Comparison of ENCODE assay signal across 17 cellular contexts in the genomic region with DNA sequence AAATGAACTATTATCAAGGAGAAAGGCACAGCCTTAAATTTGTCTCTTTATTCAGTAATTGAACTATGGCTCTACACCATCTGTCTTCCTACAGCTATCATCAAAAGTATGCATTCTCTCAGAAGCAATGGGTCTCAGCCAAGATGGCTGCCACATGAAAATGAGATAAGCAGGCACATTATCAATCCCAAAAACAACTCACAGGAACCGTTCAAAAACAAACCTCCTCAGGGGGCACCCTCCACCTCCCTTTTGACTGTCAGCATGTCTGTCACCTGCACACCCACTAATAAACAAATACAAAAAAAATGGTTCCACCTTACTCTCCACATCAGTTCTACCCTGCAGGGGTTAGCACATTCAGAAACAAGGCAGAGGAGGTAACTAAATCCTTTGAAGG. TPM values are rescaled to one million over a fixed set of nuclear protein-coding genes. Genes with fewer than 3 reads are reported as not detected.
DNase-seq lines count a peak whose midpoint lies in the region; ATAC-seq, FAIRE-seq and TF ChIP-seq lines count a peak whose summit lies in the region.
"Had no signal": no experiment of that assay in that cellular context is flagged by ENCODE, and none has a peak within 500 bp of the region (broad histone marks: within the 10 kb centered on the region; RNA-seq: fewer than 3 reads in every experiment).

No MANE protein-coding gene starts in this region.

- H3K23ac ChIP-seq in mesendoderm (ENCODE audit: low read length), result no peak overlapping the region

- no peak overlapping the region for H2AK5ac ChIP-seq in mesendoderm (ENCODE audit: low read length)

- DNase-seq in activated naive CD4-positive, alpha-beta T cell treated with anti-CD3 and anti-CD28 coated beads, Interleukin-2, amount 10 ng/mL, durations not matched to agents 7 days and 5 days, result no peak
- peak in 41 of 76 experiments; percentile 1 to 69 (median 30) for DNase-seq in HUDEP-2 (lab: John Stamatoyannopoulos, UW; ENCODE audit: unreplicated experiment in 76 of 76)
- DNase-seq in GM12878 (ENCODE audit: low read depth, low spot score), result no peak
- peak; percentile 56 for DNase-seq in mesendoderm
- DNase-seq in natural killer cell treated with Interleukin-12 subunit alpha and Interleukin-12 subunit beta and Interleukin-15 and Interleukin-18, amount 100 ng/mL, for 72 hours (ENCODE audit: low spot score), result no peak
- DNase-seq in D721Med (ENCODE audit: insufficient read length, low spot score), result no peak
- DNase-seq: CD4-positive, alpha-beta memory T cell; H7; NCI-H1092; NCI-H187 treated with DMSO at 0.1 percent for 48 hours; NCI-H82; Right ventricle myocardium superior had no signal

- peaks cover 20% of the 10 kb centered on the region for H3K36me3 Mint-ChIP-seq in activated naive CD4-positive, alpha-beta T cell treated with anti-CD3 and anti-CD28 coated beads, Interleukin-2, amount 50 U/mL, for 24 hours
- H3K36me3 Mint-ChIP-seq in activated naive CD4-positive, alpha-beta T cell treated with anti-CD3 and anti-CD28 coated beads, Interleukin-2, amount 10 ng/mL, durations not matched to agents 7 days and 5 days, result peaks cover 66% of the 10 kb centered on the region
- H3K36me3 Mint-ChIP-seq in natural killer cell treated with Interleukin-12 subunit alpha and Interleukin-12 subunit beta and Interleukin-15 and Interleukin-18, amount 100 ng/mL, for 72 hours, result peaks cover 19% of the 10 kb centered on the region

- TF ChIP-seq POLR2A in GM12878 (IDR thresholded peaks at IDR 0.05; ENCODE audit: low read depth, low read length), result no peak

- no peak overlapping the region for H3K27ac Mint-ChIP-seq in activated naive CD4-positive, alpha-beta T cell treated with anti-CD3 and anti-CD28 coated beads, Interleukin-2, amount 50 U/mL, for 24 hours
- H3K27ac Mint-ChIP-seq in activated naive CD4-positive, alpha-beta T cell treated with anti-CD3 and anti-CD28 coated beads, Interleukin-2, amount 10 ng/mL, durations not matched to agents 7 days and 5 days, result no peak overlapping the region
- H3K27ac Mint-ChIP-seq in natural killer cell treated with Interleukin-12 subunit alpha and Interleukin-12 subunit beta and Interleukin-15 and Interleukin-18, amount 100 ng/mL, for 72 hours, result no peak overlapping the region
- H3K27ac Mint-ChIP-seq: B cell had no signal

- intact Hi-C loops in GM12878 (cut with micrococcal nuclease; ENCODE audit: unreplicated experiment), result no loop called here

- no peak overlapping the region for H3K9ac ChIP-seq in GM12878 (ENCODE audit: control insufficient read depth, insufficient read depth, low read length)
- H3K9ac ChIP-seq in mesendoderm (ENCODE audit: low read length), result no peak overlapping the region
- H3K9ac ChIP-seq: KMS-11 had no signal

- ATAC-seq in GM12878, result no peak
- ATAC-seq in natural killer cell treated with Interleukin-12 subunit alpha and Interleukin-12 subunit beta and Interleukin-15 and Interleukin-18, amount 100 ng/mL, for 72 hours, result no peak
- ATAC-seq: Panc1, SK-N-SH treated with all-trans-retinoic acid at 6 μM for 48 hours had no signal

- H3K27me3 ChIP-seq in GM12878 (replicated peaks in 1 of 2; ENCODE audit: control insufficient read depth in 2 of 2, insufficient read depth in 2 of 2, low read length in 1 of 2), result no peaks in the 10 kb centered on the region
- no peaks in the 10 kb centered on the region for H3K27me3 ChIP-seq in mesendoderm (ENCODE audit: insufficient read depth, low read length, poor library complexity)

- no peak overlapping the region for H3K4ac ChIP-seq in mesendoderm (ENCODE audit: low read depth, low read length)

- no peak overlapping the region for H3K18ac ChIP-seq in mesendoderm (ENCODE audit: low read length)

- H3K9me3 ChIP-seq in GM12878 (replicated peaks; ENCODE audit: control insufficient read depth, insufficient read depth, low read length), result peaks cover 33% of the 10 kb centered on the region

- no peak overlapping the region for H2BK15ac ChIP-seq in mesendoderm (replicated peaks; ENCODE audit: low read depth)

- RAD21 ChIA-PET in GM12878 (lab: Charles Lee; ENCODE audit: unreplicated experiment), result interaction anchor here (1.0 to 1.5 kb wide), 3 partner anchors 22 to 27 kb away, joined by 3 to 4 read pairs (median 3); no protein-coding TSS in a partner anchor

- POLR2A ChIA-PET in GM12878 (lab: Charles Lee), result interaction anchor here (0.9 to 2.9 kb wide), 3 partner anchors 23 to 28 kb away, joined by 4 to 19 read pairs (median 6); partner anchors contain the start of genes KIAA0319L and NCDN

- 38% methylated on average over 1 of the region's 1 CpG for WGBS in GM12878 (ENCODE audit: insufficient coverage, insufficient replicate concordance, low lambda C conversion rate, missing lambda C conversion rate)
- no CpG with 5 or more reads among the region's 1 CpG for WGBS in mesendoderm (ENCODE audit: extremely low coverage, insufficient coverage, low lambda C conversion rate)

- H3K4me3 Mint-ChIP-seq in activated naive CD4-positive, alpha-beta T cell treated with anti-CD3 and anti-CD28 coated beads, Interleukin-2, amount 50 U/mL, for 24 hours, result peak overlapping the region; percentile 15
- H3K4me3 Mint-ChIP-seq in activated naive CD4-positive, alpha-beta T cell treated with anti-CD3 and anti-CD28 coated beads, Interleukin-2, amount 10 ng/mL, durations not matched to agents 7 days and 5 days, result no peak overlapping the region
- no peak overlapping the region for H3K4me3 Mint-ChIP-seq in natural killer cell treated with Interleukin-12 subunit alpha and Interleukin-12 subunit beta and Interleukin-15 and Interleukin-18, amount 100 ng/mL, for 72 hours
- H3K4me3 Mint-ChIP-seq: B cell had no signal

- SMC1A ChIA-PET in GM12878 (lab: Charles Lee; ENCODE audit: uncharacterized antibody, unreplicated experiment), result interaction anchor here (0.6 to 3.1 kb wide), 14 partner anchors 9 to 104 kb away, joined by 3 to 22 read pairs (median 4); no protein-coding TSS in a partner anchor

- H4K8ac ChIP-seq in mesendoderm (ENCODE audit: low read depth, low read length), result no peak overlapping the region

- no peak overlapping the region for H3K4me3 ChIP-seq in GM12878
- no peak overlapping the region for H3K4me3 ChIP-seq in mesendoderm (ENCODE audit: low read length)

- H4K5ac ChIP-seq in mesendoderm (ENCODE audit: low read length), result no peak overlapping the region

- TF ChIP-seq RAD21 in GM12878 (IDR thresholded peaks at IDR 0.05; ENCODE audit: insufficient read depth, low read depth, low read length), result no peak

- H3K9me3 Mint-ChIP-seq in activated naive CD4-positive, alpha-beta T cell treated with anti-CD3 and anti-CD28 coated beads, Interleukin-2, amount 50 U/mL, for 24 hours, result peaks cover 7% of the 10 kb centered on the region
- H3K9me3 Mint-ChIP-seq in activated naive CD4-positive, alpha-beta T cell treated with anti-CD3 and anti-CD28 coated beads, Interleukin-2, amount 10 ng/mL, durations not matched to agents 7 days and 5 days, result peaks cover 25% of the 10 kb centered on the region
- peaks cover 6% of the 10 kb centered on the region for H3K9me3 Mint-ChIP-seq in natural killer cell treated with Interleukin-12 subunit alpha and Interleukin-12 subunit beta and Interleukin-15 and Interleukin-18, amount 100 ng/mL, for 72 hours

- no peak overlapping the region for H2AFZ ChIP-seq in GM12878 (ENCODE audit: control insufficient read depth, low read depth, low read length)

- peaks cover 59% of the 10 kb centered on the region for H3K4me1 Mint-ChIP-seq in activated naive CD4-positive, alpha-beta T cell treated with anti-CD3 and anti-CD28 coated beads, Interleukin-2, amount 50 U/mL, for 24 hours
- H3K4me1 Mint-ChIP-seq in activated naive CD4-positive, alpha-beta T cell treated with anti-CD3 and anti-CD28 coated beads, Interleukin-2, amount 10 ng/mL, durations not matched to agents 7 days and 5 days, result peaks cover 36% of the 10 kb centered on the region
- H3K4me1 Mint-ChIP-seq in natural killer cell treated with Interleukin-12 subunit alpha and Interleukin-12 subunit beta and Interleukin-15 and Interleukin-18, amount 100 ng/mL, for 72 hours (ENCODE audit: low read depth in 2 of 2), result peaks cover 6 to 17% of the 10 kb centered on the region in 2 donors

- H2BK5ac ChIP-seq in mesendoderm (ENCODE audit: low read length), result no peak overlapping the region

- H3K36me3 ChIP-seq in GM12878 (ENCODE audit: control insufficient read depth in 2 of 2, insufficient read depth in 2 of 2, low read length in 1 of 2) (peaks cover 5 to 10% of the 10 kb centered on the region in 2 experiments; a peak in 2 of 4 replicates), mesendoderm (ENCODE audit: control insufficient read depth, insufficient read depth, low read length) (peaks cover 3% of the 10 kb centered on the region)

- H3K56ac ChIP-seq in mesendoderm (ENCODE audit: low read length), result no peak overlapping the region

- H3K27me3 Mint-ChIP-seq in activated naive CD4-positive, alpha-beta T cell treated with anti-CD3 and anti-CD28 coated beads, Interleukin-2, amount 50 U/mL, for 24 hours, result no peaks in the 10 kb centered on the region
- H3K27me3 Mint-ChIP-seq in activated naive CD4-positive, alpha-beta T cell treated with anti-CD3 and anti-CD28 coated beads, Interleukin-2, amount 10 ng/mL, durations not matched to agents 7 days and 5 days, result no peaks in the 10 kb centered on the region
- no peaks in the 10 kb centered on the region for H3K27me3 Mint-ChIP-seq in natural killer cell treated with Interleukin-12 subunit alpha and Interleukin-12 subunit beta and Interleukin-15 and Interleukin-18, amount 100 ng/mL, for 72 hours
- H3K27me3 Mint-ChIP-seq: B cell; CD4-positive, alpha-beta memory T cell had no signal

- no peak overlapping the region for H2BK120ac ChIP-seq in mesendoderm (ENCODE audit: low read depth, low read length)

- H3K4me2 ChIP-seq in GM12878 (ENCODE audit: control insufficient read depth, insufficient read depth), result no peak overlapping the region
- H3K4me2 ChIP-seq in mesendoderm (ENCODE audit: low read length), result no peak overlapping the region
- H3K4me2 ChIP-seq: KMS-11 had no signal

- H3K4me1 ChIP-seq in GM12878 (ENCODE audit: control insufficient read depth, insufficient read depth, low read length) (peaks cover 9% of the 10 kb centered on the region), mesendoderm (ENCODE audit: control insufficient read depth, low read depth, low read length) (peaks cover 3% of the 10 kb centered on the region)

- H3K79me1 ChIP-seq in mesendoderm (ENCODE audit: low read length), result peaks cover 2% of the 10 kb centered on the region

- H3K79me2 ChIP-seq in GM12878 (ENCODE audit: control insufficient read depth, insufficient read depth, low read length), result peaks cover 40% of the 10 kb centered on the region
- no peaks in the 10 kb centered on the region for H3K79me2 ChIP-seq in mesendoderm (ENCODE audit: control insufficient read depth, insufficient read depth, low read length)

- TF ChIP-seq EP300 in GM12878 (IDR thresholded peaks at IDR 0.05; ENCODE audit: borderline replicate concordance in 1 of 2, control insufficient read depth in 1 of 2, low read depth in 2 of 2, low read length in 2 of 2), result no peak

- CTCF ChIA-PET in activated naive CD4-positive, alpha-beta T cell treated with anti-CD3 and anti-CD28 coated beads, Interleukin-2, amount 10 ng/mL, durations not matched to agents 7 days and 5 days (lab: Charles Lee), result no interaction called here
- CTCF ChIA-PET in GM12878 (lab: Yijun Ruan, JAX), result interaction anchor here (0.7 to 12.7 kb wide), 10 partner anchors 9 to 182 kb away, joined by 3 to 260 read pairs (median 4); no protein-coding TSS in a partner anchor

- FAIRE-seq in GM12878 (lab: Jason Lieb, UNC) (no peak), D721Med (lab: Jason Lieb, UNC) (no peak)

- TF ChIP-seq CTCF in GM12878 (IDR thresholded peaks at IDR 0.05 in 2 of 3, conservative IDR thresholded peaks at IDR 0.05 in 1 of 3; ENCODE audit: control insufficient read depth in 2 of 3, extremely low read depth in 1 of 3, insufficient read depth in 1 of 3, low read depth in 3 of 3, low read length in 3 of 3) (no peak), D721Med (IDR thresholded peaks at IDR 0.05; ENCODE audit: insufficient read depth, missing control alignments) (no peak)

- H4K20me1 ChIP-seq in GM12878 (ENCODE audit: control insufficient read depth, insufficient read depth), result no peaks in the 10 kb centered on the region

- H3K27ac ChIP-seq in GM12878 (ENCODE audit: control insufficient read depth, insufficient read depth), result no peak overlapping the region
- peak overlapping the region; percentile 48 for H3K27ac ChIP-seq in mesendoderm (ENCODE audit: low read depth, low read length)
- H3K27ac ChIP-seq: KMS-11 had no signal

- BruUV-seq in GM12878 (replicated peaks; lab: Mats Ljungman, UMichigan), result no TSS peak

- in situ Hi-C loops in GM12878 (cut with MboI), result no loop called here

RNA-seq across cellular contexts. Expression of gene KIAA0319L, which starts 23.6 kb away (rescaled TPM):
- total RNA-seq in GM12878 (2013; cell fraction: nucleolus; rRNA removed), result 303 and 335 TPM in 2 replicates
- 22.6 and 24.3 TPM in 2 replicates for total RNA-seq in GM12878 (2014; rRNA removed)
- 20.7 and 22.1 TPM in 2 replicates for total RNA-seq in GM12878 (2014; rRNA removed; fragmentation: Illumina TruSeq; extraction: Trizol)
- 26.9 and 30.3 TPM in 2 replicates for total RNA-seq in GM12878 (2021)
- 34.7 TPM for polyA plus RNA-seq in GM12878 (2011; ENCODE audit: low read depth)
- polyA plus RNA-seq in GM12878 (2011; rRNA removed), result 57.8 and 63.2 TPM in 2 replicates
- polyA plus RNA-seq in GM12878 (2011; cell fraction: cytosol; rRNA removed), result 48.5 and 52.4 TPM in 2 replicates
- polyA plus RNA-seq in GM12878 (2011; cell fraction: nucleus; rRNA removed), result 87.3 and 100 TPM in 2 replicates
- polyA plus RNA-seq in GM12878 (2012), result 27.1 and 32.7 TPM in 2 replicates
- 26.7 and 35.3 TPM in 2 replicates for polyA plus RNA-seq in GM12878 (2014; fragmentation: Illumina TruSeq; extraction: Trizol)
- 1 to 10 TPM; 2.6 to 5.9 TPM for polyA plus RNA-seq in GM12878 (2014; fragmentation: Nextera tagmentation; extraction: Ambion mirVana)
- polyA plus RNA-seq in GM12878 (2014; rRNA removed), result 23.6 and 26.1 TPM in 2 replicates
- polyA plus RNA-seq in GM12878 (2016; fragmentation: Nextera tagmentation; extraction: Ambion mirVana), result 10 to 100 TPM; 24.7 to 26.5 TPM
- polyA minus RNA-seq in GM12878 (2011; rRNA and poly(A)+ RNA removed), result 90.8 and 95.8 TPM in 2 replicates
- polyA minus RNA-seq in GM12878 (2011; cell fraction: cytosol; rRNA and poly(A)+ RNA removed), result 14.3 and 21.3 TPM in 2 replicates
- 82.8 and 101 TPM in 2 replicates for polyA minus RNA-seq in GM12878 (2011; cell fraction: nucleus; rRNA and poly(A)+ RNA removed)
- 15.1 TPM for polyA plus RNA-seq in mesendoderm (2013, experiment 1 of 2)
- 16.4 TPM for polyA plus RNA-seq in mesendoderm (2013, experiment 2 of 2)
- 10 to 100 TPM; 58.6 to 88.8 TPM for total RNA-seq in natural killer cell treated with Interleukin-12 subunit alpha and Interleukin-12 subunit beta and Interleukin-15 and Interleukin-18, amount 100 ng/mL, for 72 hours

RNA-seq across cellular contexts. Expression of gene NCDN, which starts 24.0 kb away (rescaled TPM):
- 16.7 and 20.9 TPM in 2 replicates for total RNA-seq in GM12878 (2013; cell fraction: nucleolus; rRNA removed)
- total RNA-seq in GM12878 (2014; rRNA removed), result 11.2 and 14.8 TPM in 2 replicates
- total RNA-seq in GM12878 (2014; rRNA removed; fragmentation: Illumina TruSeq; extraction: Trizol), result 5.3 and 6.0 TPM in 2 replicates
- 22.2 and 25.5 TPM in 2 replicates for total RNA-seq in GM12878 (2021)
- polyA plus RNA-seq in GM12878 (2011; ENCODE audit: low read depth), result 5.6 TPM
- 1.9 and 5.4 TPM in 2 replicates for polyA plus RNA-seq in GM12878 (2011; rRNA removed)
- 8.4 and 8.9 TPM in 2 replicates for polyA plus RNA-seq in GM12878 (2011; cell fraction: cytosol; rRNA removed)
- polyA plus RNA-seq in GM12878 (2011; cell fraction: nucleus; rRNA removed), result 20.0 and 25.2 TPM in 2 replicates
- polyA plus RNA-seq in GM12878 (2012), result 13.0 and 13.5 TPM in 2 replicates
- 3.3 and 7.0 TPM in 2 replicates for polyA plus RNA-seq in GM12878 (2014; fragmentation: Illumina TruSeq; extraction: Trizol)
- polyA plus RNA-seq in GM12878 (2014; fragmentation: Nextera tagmentation; extraction: Ambion mirVana), result 1 to 10 TPM; 1.8 to 2.0 TPM
- polyA plus RNA-seq in GM12878 (2014; rRNA removed), result 17.0 and 21.0 TPM in 2 replicates
- 10 to 100 TPM; 23.5 to 24.6 TPM for polyA plus RNA-seq in GM12878 (2016; fragmentation: Nextera tagmentation; extraction: Ambion mirVana)
- polyA minus RNA-seq in GM12878 (2011; rRNA and poly(A)+ RNA removed), result 5.9 and 6.7 TPM in 2 replicates
- 4.0 and 8.7 TPM in 2 replicates for polyA minus RNA-seq in GM12878 (2011; cell fraction: cytosol; rRNA and poly(A)+ RNA removed)
- polyA minus RNA-seq in GM12878 (2011; cell fraction: nucleus; rRNA and poly(A)+ RNA removed), result 9.8 and 12.9 TPM in 2 replicates
- polyA plus RNA-seq in mesendoderm (2013, experiment 1 of 2), result 27.8 TPM
- 28.0 TPM for polyA plus RNA-seq in mesendoderm (2013, experiment 2 of 2)
- total RNA-seq in natural killer cell treated with Interleukin-12 subunit alpha and Interleukin-12 subunit beta and Interleukin-15 and Interleukin-18, amount 100 ng/mL, for 72 hours, result 10 to 100 TPM; 42.2 to 59.6 TPM

RNA-seq across cellular contexts. Expression of gene TFAP2E, which starts 39.5 kb away (rescaled TPM):
- total RNA-seq in GM12878 (2013; cell fraction: nucleolus; rRNA removed), result 0.61 TPM in 1 of 2 replicates, not detected in the other
- total RNA-seq in GM12878 (2014; rRNA removed), result 0.34 and 0.76 TPM in 2 replicates
- 0.27 and 0.60 TPM in 2 replicates for total RNA-seq in GM12878 (2014; rRNA removed; fragmentation: Illumina TruSeq; extraction: Trizol)
- total RNA-seq in GM12878 (2021), result 0.85 and 0.93 TPM in 2 replicates
- 0.21 TPM for polyA plus RNA-seq in GM12878 (2011; ENCODE audit: low read depth)
- polyA plus RNA-seq in GM12878 (2011; rRNA removed), result 0.10 TPM in 1 of 2 replicates, not detected in the other
- 0.03 TPM in 1 of 2 replicates, not detected in the other for polyA plus RNA-seq in GM12878 (2011; cell fraction: cytosol; rRNA removed)
- polyA plus RNA-seq in GM12878 (2011; cell fraction: nucleus; rRNA removed), result 0.45 and 0.54 TPM in 2 replicates
- polyA plus RNA-seq in GM12878 (2012), result 0.36 and 0.60 TPM in 2 replicates
- polyA plus RNA-seq in GM12878 (2014; fragmentation: Illumina TruSeq; extraction: Trizol), result 0.52 and 0.71 TPM in 2 replicates
- under 1 TPM; 0.22 to 0.52 TPM for polyA plus RNA-seq in GM12878 (2014; fragmentation: Nextera tagmentation; extraction: Ambion mirVana)
- 1.1 and 1.4 TPM in 2 replicates for polyA plus RNA-seq in GM12878 (2014; rRNA removed)
- 1 to 10 TPM in 1 of 2 experiments, under 1 TPM in 1; 0.24 to 1.0 TPM for polyA plus RNA-seq in GM12878 (2016; fragmentation: Nextera tagmentation; extraction: Ambion mirVana)
- not detected in 2 replicates for polyA minus RNA-seq in GM12878 (2011; rRNA and poly(A)+ RNA removed)
- polyA minus RNA-seq in GM12878 (2011; cell fraction: cytosol; rRNA and poly(A)+ RNA removed), result not detected in 2 replicates
- polyA minus RNA-seq in GM12878 (2011; cell fraction: nucleus; rRNA and poly(A)+ RNA removed), result not detected in 2 replicates
- 0.20 TPM for polyA plus RNA-seq in mesendoderm (2013, experiment 1 of 2)
- 0.14 TPM for polyA plus RNA-seq in mesendoderm (2013, experiment 2 of 2)
- 1 to 10 TPM; 3.3 to 5.1 TPM for total RNA-seq in natural killer cell treated with Interleukin-12 subunit alpha and Interleukin-12 subunit beta and Interleukin-15 and Interleukin-18, amount 100 ng/mL, for 72 hours

Comparison
In these comparisons a context has a peak if more than half of its experiments do, and no peak if none do; other contexts are left out.
1. DNase-seq: peak in HUDEP-2 (41 of 76) and mesendoderm (single experiment); none in activated naive CD4-positive, alpha-beta T cell treated with anti-CD3 and anti-CD28 coated beads, Interleukin-2, amount 10 ng/mL, durations not matched to agents 7 days and 5 days (single experiment), GM12878 (single experiment), natural killer cell treated with Interleukin-12 subunit alpha and Interleukin-12 subunit beta and Interleukin-15 and Interleukin-18, amount 100 ng/mL, for 72 hours (single experiment) and D721Med (single experiment).